In the genomic region with DNA sequence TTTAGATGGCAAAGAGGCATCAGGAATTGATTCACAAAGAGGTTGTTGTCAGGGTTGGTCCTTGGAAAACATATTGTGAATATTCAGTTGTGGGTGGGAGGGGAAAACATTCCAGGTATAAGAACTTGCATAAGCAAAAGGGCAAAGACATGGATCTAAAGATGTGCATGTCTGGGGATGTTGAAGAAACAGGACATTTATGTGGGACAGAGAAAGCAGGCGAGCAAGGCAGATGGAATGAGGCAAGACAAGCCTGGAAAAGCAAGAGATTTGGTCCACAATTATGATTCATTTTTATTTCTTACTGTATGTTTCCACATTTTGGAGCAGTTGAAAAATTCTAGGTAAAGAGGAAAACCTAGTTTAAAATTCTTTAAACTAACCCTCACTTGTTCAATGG, we compare ENCODE assay signal across 20 cellular contexts.
DNase-seq lines count a peak whose midpoint lies in the region; TF ChIP-seq lines count a peak whose summit lies in the region.
"Had no signal": no experiment of that assay in that cellular context is flagged by ENCODE, and none has a peak within 500 bp of the region (broad histone marks: within the 10 kb centered on the region; RNA-seq: fewer than 3 reads in every experiment).

No MANE protein-coding gene starts in this region.

- H3K27ac ChIP-seq in mammary epithelial cell (ENCODE audit: insufficient read depth, low read depth, low read length) (no peak overlapping the region), smooth muscle cell (ENCODE audit: low read depth) (no peak overlapping the region), transverse colon (no peak overlapping the region)
- H3K27ac ChIP-seq: 22Rv1; A549; BLaER1 treated with 17β-estradiol and CSF1 and Interleukin-3, amounts not matched to agents 10 nM and 100 nM; C4-2B had no signal

- BruUV-seq in MCF 10A (replicated peaks; lab: Mats Ljungman, UMichigan) = no TSS peak
- BruUV-seq in mammary epithelial cell (replicated peaks; lab: Mats Ljungman, UMichigan) = no TSS peak

- no peaks in the 10 kb centered on the region for H3K4me1 Mint-ChIP-seq in MCF 10A (ENCODE audit: insufficient read depth, unreplicated experiment)
- H3K4me1 Mint-ChIP-seq in activated T-helper 1 cell treated with anti-CD3 and anti-CD28 coated beads, Interleukin-12 subunit alpha, Interleukin-12 subunit beta, Interleukin-2, Interleukin-4 antibody, amounts not matched to agents 30 ng/mL and 10 ng/mL and 1 ng/mL, durations not matched to agents 14 hours and 24 hours and 36 hours (ENCODE audit: low read depth) = no peaks in the 10 kb centered on the region
- H3K4me1 Mint-ChIP-seq: B cell had no signal

- dilution Hi-C loops in mammary epithelial cell (cut with HindIII; ENCODE audit: low sequenced_read_pairs) = no loop called here

- peak overlapping the region; percentile 13 for H3K27ac Mint-ChIP-seq in MCF 10A (ENCODE audit: low read depth, unreplicated experiment)
- no peak overlapping the region for H3K27ac Mint-ChIP-seq in activated T-helper 1 cell treated with anti-CD3 and anti-CD28 coated beads, Interleukin-12 subunit alpha, Interleukin-12 subunit beta, Interleukin-2, Interleukin-4 antibody, amounts not matched to agents 30 ng/mL and 10 ng/mL and 1 ng/mL, durations not matched to agents 14 hours and 24 hours and 36 hours
- H3K27ac Mint-ChIP-seq: B cell; CD4-positive, alpha-beta T cell; CD8-positive, alpha-beta T cell had no signal

- H3K79me2 ChIP-seq in mammary epithelial cell (ENCODE audit: insufficient read depth, low read length) (no peaks in the 10 kb centered on the region), smooth muscle cell (ENCODE audit: low read depth) (no peaks in the 10 kb centered on the region)

- H3K4me3 ChIP-seq in mammary epithelial cell (replicated peaks in 1 of 3; ENCODE audit: insufficient read depth in 1 of 3, low read depth in 2 of 3, low read length in 3 of 3) (no peak overlapping the region), epithelial cell of esophagus (ENCODE audit: low read length) (no peak overlapping the region), smooth muscle cell (no peak overlapping the region), transverse colon (no peak overlapping the region)
- H3K4me3 ChIP-seq: A549; BLaER1 treated with 17β-estradiol and CSF1 and Interleukin-3, amounts not matched to agents 10 nM and 100 nM had no signal

- H3K36me3 Mint-ChIP-seq in MCF 10A (ENCODE audit: insufficient read depth, unreplicated experiment) = no peaks in the 10 kb centered on the region
- H3K36me3 Mint-ChIP-seq in activated T-helper 1 cell treated with anti-CD3 and anti-CD28 coated beads, Interleukin-12 subunit alpha, Interleukin-12 subunit beta, Interleukin-2, Interleukin-4 antibody, amounts not matched to agents 30 ng/mL and 10 ng/mL and 1 ng/mL, durations not matched to agents 14 hours and 24 hours and 36 hours (ENCODE audit: low read depth) = no peaks in the 10 kb centered on the region
- H3K36me3 Mint-ChIP-seq: CD8-positive, alpha-beta T cell had no signal

- H3K27me3 ChIP-seq in mammary epithelial cell (ENCODE audit: insufficient read depth, low read length) (no peaks in the 10 kb centered on the region), smooth muscle cell (ENCODE audit: low read depth) (no peaks in the 10 kb centered on the region), transverse colon (no peaks in the 10 kb centered on the region)
- H3K27me3 ChIP-seq: BLaER1 treated with 17β-estradiol and CSF1 and Interleukin-3, amounts not matched to agents 10 nM and 100 nM had no signal

- H3K9ac ChIP-seq in mammary epithelial cell (ENCODE audit: insufficient read depth, low read length) = no peak overlapping the region
- H3K9ac ChIP-seq in smooth muscle cell (ENCODE audit: low read depth) = no peak overlapping the region
- H3K9ac ChIP-seq: BLaER1 treated with 17β-estradiol and CSF1 and Interleukin-3, amounts not matched to agents 10 nM and 100 nM had no signal

- H3K4me3 Mint-ChIP-seq in MCF 10A (ENCODE audit: unreplicated experiment) = no peak overlapping the region
- H3K4me3 Mint-ChIP-seq in activated T-helper 1 cell treated with anti-CD3 and anti-CD28 coated beads, Interleukin-12 subunit alpha, Interleukin-12 subunit beta, Interleukin-2, Interleukin-4 antibody, amounts not matched to agents 30 ng/mL and 10 ng/mL and 1 ng/mL, durations not matched to agents 14 hours and 24 hours and 36 hours = no peak overlapping the region
- H3K4me3 Mint-ChIP-seq: B cell; CD4-positive, alpha-beta T cell; CD8-positive, alpha-beta T cell had no signal

- H4K20me1 ChIP-seq in mammary epithelial cell (ENCODE audit: insufficient read depth, low read length) (no peaks in the 10 kb centered on the region), smooth muscle cell (ENCODE audit: low read depth) (no peaks in the 10 kb centered on the region)
- H4K20me1 ChIP-seq: BLaER1 treated with 17β-estradiol and CSF1 and Interleukin-3, amounts not matched to agents 10 nM and 100 nM had no signal

- intact Hi-C loops in MCF 10A (cut with micrococcal nuclease) (no loop called here), mammary epithelial cell (cut with micrococcal nuclease) (no loop called here), transverse colon (cut with DNase I; ENCODE audit: low total_unique reads) (no loop called here)
- intact Hi-C loops in activated T-helper 1 cell treated with anti-CD3 and anti-CD28 coated beads, Interleukin-12 subunit alpha, Interleukin-12 subunit beta, Interleukin-2, Interleukin-4 antibody, amounts not matched to agents 30 ng/mL and 10 ng/mL and 1 ng/mL, durations not matched to agents 14 hours and 24 hours and 36 hours (cut with micrococcal nuclease) = no loop called here

- H3K4me2 ChIP-seq in mammary epithelial cell (ENCODE audit: insufficient read depth, low read depth, low read length) (no peak overlapping the region), smooth muscle cell (peak overlapping the region; percentile 63)
- H3K4me2 ChIP-seq: A549; BLaER1 treated with 17β-estradiol and CSF1 and Interleukin-3, amounts not matched to agents 10 nM and 100 nM had no signal

- DNase-seq in MCF 10A (ENCODE audit: unreplicated experiment) (no peak), mammary epithelial cell (no peak), epithelial cell of esophagus (ENCODE audit: low read depth) (peak; percentile 75), iris pigment epithelial cell (ENCODE audit: low read depth) (peak; percentile 3), smooth muscle cell (lab: John Stamatoyannopoulos, UW; ENCODE audit: unreplicated experiment) (no peak), transverse colon (no peak), OCI-M1 (lab: John Stamatoyannopoulos, UW) (no peak)
- DNase-seq in activated T-helper 1 cell treated with anti-CD3 and anti-CD28 coated beads, Interleukin-12 subunit alpha, Interleukin-12 subunit beta, Interleukin-2, Interleukin-4 antibody, amounts not matched to agents 30 ng/mL and 10 ng/mL and 1 ng/mL, durations not matched to agents 14 hours and 24 hours and 36 hours (ENCODE audit: low spot score) = no peak
- DNase-seq: AML-193; Caco-2; Calu3; CD4-positive, alpha-beta T cell; CD8-positive, alpha-beta T cell; DMS79 treated with DMSO at 0.1 percent for 48 hours; GF-D8 had no signal

- no peaks in the 10 kb centered on the region for H3F3A ChIP-seq in smooth muscle cell (ENCODE audit: low read depth)

- no peak overlapping the region for H2AFZ ChIP-seq in mammary epithelial cell (ENCODE audit: low read depth, low read length)
- no peak overlapping the region for H2AFZ ChIP-seq in smooth muscle cell (ENCODE audit: low read depth)

- H3K27me3 Mint-ChIP-seq in MCF 10A (ENCODE audit: insufficient read depth, unreplicated experiment) = no peaks in the 10 kb centered on the region
- no peaks in the 10 kb centered on the region for H3K27me3 Mint-ChIP-seq in activated T-helper 1 cell treated with anti-CD3 and anti-CD28 coated beads, Interleukin-12 subunit alpha, Interleukin-12 subunit beta, Interleukin-2, Interleukin-4 antibody, amounts not matched to agents 30 ng/mL and 10 ng/mL and 1 ng/mL, durations not matched to agents 14 hours and 24 hours and 36 hours (ENCODE audit: insufficient read depth)
- H3K27me3 Mint-ChIP-seq: B cell; CD4-positive, alpha-beta T cell had no signal

- no peaks in the 10 kb centered on the region for H3K9me3 ChIP-seq in mammary epithelial cell (replicated peaks; ENCODE audit: insufficient read depth, low read length)
- H3K9me3 ChIP-seq in smooth muscle cell (replicated peaks; ENCODE audit: low read depth) = no peaks in the 10 kb centered on the region
- no peaks in the 10 kb centered on the region for H3K9me3 ChIP-seq in transverse colon
- H3K9me3 ChIP-seq: A549; BLaER1 treated with 17β-estradiol and CSF1 and Interleukin-3, amounts not matched to agents 10 nM and 100 nM; Caco-2 had no signal

- no peaks in the 10 kb centered on the region for H3K36me3 ChIP-seq in mammary epithelial cell (ENCODE audit: insufficient read depth, low read length)
- no peaks in the 10 kb centered on the region for H3K36me3 ChIP-seq in smooth muscle cell (ENCODE audit: low read depth)
- H3K36me3 ChIP-seq in transverse colon = no peaks in the 10 kb centered on the region
- H3K36me3 ChIP-seq: BLaER1 treated with 17β-estradiol and CSF1 and Interleukin-3, amounts not matched to agents 10 nM and 100 nM had no signal

- in situ Hi-C loops in mammary epithelial cell (cut with MboI; ENCODE audit: low sequenced_read_pairs in 2 of 2) (no loop called here), transverse colon (cut with MboI; ENCODE audit: low pct_ligation_motif_present in 1 of 4, low pct_unique_long_range_greater_than_20kb in 1 of 4, low sequenced_read_pairs in 3 of 4) (no loop called here)

- POLR2A ChIA-PET in MCF 10A (lab: Yijun Ruan, JAX) = no interaction called here

- WGBS in mammary epithelial cell (ENCODE audit: low coverage, missing lambda C conversion rate) = 64% methylated on average over 1 of the region's 1 CpG
- WGBS in smooth muscle cell (ENCODE audit: low lambda C conversion rate) = 58% methylated on average over 1 of the region's 1 CpG
- WGBS in transverse colon (ENCODE audit: low coverage in 1 of 2), 2 donors = 67 to 81% methylated on average over 1 of the region's 1 CpG

- H3K4me1 ChIP-seq in mammary epithelial cell (ENCODE audit: insufficient read depth, low read length) (no peaks in the 10 kb centered on the region), smooth muscle cell (ENCODE audit: low read depth) (peaks cover 24% of the 10 kb centered on the region), transverse colon (no peaks in the 10 kb centered on the region)
- H3K4me1 ChIP-seq: A549; BLaER1 treated with 17β-estradiol and CSF1 and Interleukin-3, amounts not matched to agents 10 nM and 100 nM; Caco-2 had no signal

- no peak for TF ChIP-seq POLR2A in transverse colon (IDR thresholded peaks at IDR 0.05)

- TF ChIP-seq EP300 in transverse colon (IDR thresholded peaks at IDR 0.05; ENCODE audit: low read depth) = no peak

- CTCF ChIA-PET in MCF 10A (lab: Yijun Ruan, JAX) = no interaction called here
- CTCF ChIA-PET in mammary epithelial cell (lab: Charles Lee; ENCODE audit: low non-redundant PET) = no interaction called here

- no peaks in the 10 kb centered on the region for H3K9me3 Mint-ChIP-seq in MCF 10A (ENCODE audit: unreplicated experiment)
- H3K9me3 Mint-ChIP-seq in activated T-helper 1 cell treated with anti-CD3 and anti-CD28 coated beads, Interleukin-12 subunit alpha, Interleukin-12 subunit beta, Interleukin-2, Interleukin-4 antibody, amounts not matched to agents 30 ng/mL and 10 ng/mL and 1 ng/mL, durations not matched to agents 14 hours and 24 hours and 36 hours = no peaks in the 10 kb centered on the region
- H3K9me3 Mint-ChIP-seq: CD4-positive, alpha-beta T cell; CD8-positive, alpha-beta T cell had no signal

- no peak for TF ChIP-seq CTCF in MCF 10A (IDR thresholded peaks at IDR 0.05; ENCODE audit: unreplicated experiment)
- no peak for TF ChIP-seq CTCF in mammary epithelial cell (conservative IDR thresholded peaks at IDR 0.05 in 1 of 2, IDR thresholded peaks at IDR 0.05 in 1 of 2; ENCODE audit: extremely low read depth in 1 of 2, insufficient read depth in 1 of 2, low read depth in 1 of 2, low read length in 2 of 2)
- TF ChIP-seq CTCF in epithelial cell of esophagus (IDR thresholded peaks at IDR 0.05; ENCODE audit: insufficient read depth, low read depth, low read length, missing control alignments) = no peak
- TF ChIP-seq CTCF in smooth muscle cell (IDR thresholded peaks at IDR 0.05; ENCODE audit: borderline replicate concordance, insufficient read depth, poor library complexity, severe bottlenecking) = no peak
- no peak for TF ChIP-seq CTCF in transverse colon (IDR thresholded peaks at IDR 0.05)

Comparison
In these comparisons a context has a peak if more than half of its experiments do, and no peak if none do; other contexts are left out.
1. DNase-seq: peak in epithelial cell of esophagus (single experiment) and iris pigment epithelial cell (single experiment); none in MCF 10A (single experiment), mammary epithelial cell (single experiment), smooth muscle cell (single experiment), transverse colon (single experiment), activated T-helper 1 cell treated with anti-CD3 and anti-CD28 coated beads, Interleukin-12 subunit alpha, Interleukin-12 subunit beta, Interleukin-2, Interleukin-4 antibody, amounts not matched to agents 30 ng/mL and 10 ng/mL and 1 ng/mL, durations not matched to agents 14 hours and 24 hours and 36 hours (single experiment) and OCI-M1 (single experiment).